20 cellular contexts compared by ENCODE assay signal in the genomic region with DNA sequence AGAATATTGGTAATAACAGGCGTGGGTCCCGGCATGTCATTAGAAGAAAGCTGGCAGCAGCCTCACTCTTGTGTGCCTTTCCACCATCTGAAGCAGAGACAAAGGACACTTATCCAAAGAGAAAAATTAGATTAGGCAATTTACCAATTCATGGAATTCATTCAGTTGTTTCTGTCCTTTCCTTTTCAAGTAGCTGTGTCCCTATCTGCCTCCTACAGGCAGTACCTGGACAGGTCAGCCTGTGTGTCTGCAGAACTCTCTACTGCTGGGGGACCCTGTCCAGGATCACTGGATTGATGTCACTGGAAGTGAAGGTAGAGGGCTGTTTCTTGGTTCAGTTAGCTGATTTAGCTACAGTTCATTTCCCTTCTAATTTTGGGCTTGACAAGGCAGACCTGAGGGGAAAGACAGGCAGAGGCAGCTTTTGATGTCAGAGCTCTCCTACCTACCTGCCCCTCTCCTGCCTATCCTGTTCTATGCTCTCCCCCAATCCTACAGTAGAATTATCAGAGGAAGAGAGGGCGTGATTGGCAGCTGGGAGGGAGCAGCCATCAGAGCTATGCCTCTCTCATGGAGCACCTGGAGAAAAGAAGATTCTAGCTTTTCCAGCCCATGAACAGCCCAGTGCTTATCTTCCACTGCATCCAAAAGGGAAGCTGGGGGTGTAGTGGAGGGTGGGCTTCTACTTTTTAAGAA. TPM values are rescaled to one million over a fixed set of nuclear protein-coding genes. Genes with fewer than 3 reads are reported as not detected.
DNase-seq lines count a peak whose midpoint lies in the region; ATAC-seq, FAIRE-seq and TF ChIP-seq lines count a peak whose summit lies in the region.
"Had no signal": no experiment of that assay in that cellular context is flagged by ENCODE, and none has a peak within 500 bp of the region (broad histone marks: within the 10 kb centered on the region; RNA-seq: fewer than 3 reads in every experiment).

No MANE protein-coding gene starts in this region.

- H3K27me3 Mint-ChIP-seq in natural killer cell treated with Interleukin-12 subunit alpha and Interleukin-12 subunit beta and Interleukin-15 and Interleukin-18, amount 100 ng/mL, for 72 hours = peaks cover 23 to 28% of the 10 kb centered on the region in 2 donors

- no peaks in the 10 kb centered on the region for H3K9me2 ChIP-seq in neural cell (ENCODE audit: insufficient read depth, low read length)

- H3K27me3 ChIP-seq in A673 (replicated peaks; ENCODE audit: insufficient read depth, low read depth, low read length, poor library complexity) (no peaks in the 10 kb centered on the region), K562 (ENCODE audit: control insufficient read depth in 2 of 2, insufficient read depth in 2 of 2, low read length in 2 of 2) (peaks cover 0 to 9% of the 10 kb centered on the region in 2 experiments; a peak in 1 of 5 replicates), neural cell (ENCODE audit: insufficient read depth, low read depth, low read length) (no peaks in the 10 kb centered on the region), SJCRH30 (no peaks in the 10 kb centered on the region)
- H3K27me3 ChIP-seq: SJSA1 had no signal

- FAIRE-seq in K562 (lab: Jason Lieb, UNC) (peak; percentile 6), RCC 7860 (lab: Jason Lieb, UNC) (no peak)
- FAIRE-seq: G401.6, HepG2 had no signal

- peak; percentile 36; the same call in 1 of the 2 replicates for TF ChIP-seq CTCF in A673 (conservative IDR thresholded peaks at IDR 0.05; ENCODE audit: low read depth, low read length)
- no peak; a peak in 1 of 6 replicates for TF ChIP-seq CTCF in K562 (IDR thresholded peaks at IDR 0.05 in 2 of 3, conservative IDR thresholded peaks at IDR 0.05 in 1 of 3; ENCODE audit: insufficient read depth in 2 of 3, low read depth in 1 of 3, low read length in 3 of 3)
- peak; percentile 29 for TF ChIP-seq CTCF in neural cell (IDR thresholded peaks at IDR 0.05; ENCODE audit: poor library complexity, severe bottlenecking)

- H2AFZ ChIP-seq in K562 (ENCODE audit: low read depth, low read length) (no peak overlapping the region), neural cell (ENCODE audit: low read depth, low read length) (no peak overlapping the region)

- no peak for TF ChIP-seq EP300 in K562 (IDR thresholded peaks at IDR 0.05; ENCODE audit: low read length)
- TF ChIP-seq EP300 in neural cell (conservative IDR thresholded peaks at IDR 0.05; ENCODE audit: poor library complexity, severe bottlenecking) = no peak

- H3K9me3 Mint-ChIP-seq in natural killer cell treated with Interleukin-12 subunit alpha and Interleukin-12 subunit beta and Interleukin-15 and Interleukin-18, amount 100 ng/mL, for 72 hours = no peaks in the 10 kb centered on the region
- H3K9me3 Mint-ChIP-seq: HFFc6 had no signal

- H3K9me1 ChIP-seq in K562 (ENCODE audit: control insufficient read depth, insufficient read depth, low read length) = no peaks in the 10 kb centered on the region

- DNase-seq in A673 (ENCODE audit: low spot score) (no peak), NCI-H2227 treated with DMSO at 0.1 percent for 48 hours (lab: John Stamatoyannopoulos, UW) (peak; percentile 34), K562 (ENCODE audit: extremely low read depth in 1 of 4, low spot score in 3 of 4) (no peak), SJCRH30 (no peak), RCC 7860 (ENCODE audit: low spot score) (no peak)
- no peak for DNase-seq in natural killer cell treated with Interleukin-12 subunit alpha and Interleukin-12 subunit beta and Interleukin-15 and Interleukin-18, amount 100 ng/mL, for 72 hours (ENCODE audit: low spot score)
- DNase-seq: H7, HFFc6, KG1, NCI-H1092 treated with DMSO at 0.1 percent for 48 hours, NCI-H2029 treated with DMSO at 0.1 percent for 48 hours, NCI-H526 had no signal

- BruUV-seq in A673 (replicated peaks; lab: Mats Ljungman, UMichigan) (no TSS peak), K562 (replicated peaks; lab: Mats Ljungman, UMichigan) (no TSS peak)

- ATAC-seq in K562 (peak; percentile 69; the same call in 2 of the 3 replicates), GM18519 (IDR thresholded peaks at IDR 0.05; ENCODE audit: low FRiP score, unreplicated experiment) (no peak)
- no peak for ATAC-seq in natural killer cell treated with Interleukin-12 subunit alpha and Interleukin-12 subunit beta and Interleukin-15 and Interleukin-18, amount 100 ng/mL, for 72 hours
- ATAC-seq: HepG2, Panc1 had no signal

- no peak overlapping the region for H3K9ac ChIP-seq in K562 (ENCODE audit: insufficient read depth in 1 of 2, low read depth in 2 of 2, low read length in 2 of 2)
- peak overlapping the region; percentile 34 for H3K9ac ChIP-seq in neural cell (ENCODE audit: low read length)

- H3K4me1 Mint-ChIP-seq in natural killer cell treated with Interleukin-12 subunit alpha and Interleukin-12 subunit beta and Interleukin-15 and Interleukin-18, amount 100 ng/mL, for 72 hours (ENCODE audit: low read depth in 2 of 2) = no peaks in the 10 kb centered on the region

- TF ChIP-seq POLR2A in K562 (conservative IDR thresholded peaks at IDR 0.05) = no peak

- intact Hi-C loops in A673 (cut with micrococcal nuclease; ENCODE audit: unreplicated experiment) = no loop called here
- intact Hi-C loops in K562 (cut with micrococcal nuclease) = no loop called here

- in situ Hi-C loops in K562 (cut with MboI) = no loop called here

- H3K36me3 ChIP-seq in A673 (ENCODE audit: insufficient read depth, low read length, poor library complexity, severe bottlenecking) (no peaks in the 10 kb centered on the region), K562 (ENCODE audit: control insufficient read depth, insufficient read depth, low read length) (no peaks in the 10 kb centered on the region), neural cell (ENCODE audit: insufficient read depth, low read length) (no peaks in the 10 kb centered on the region), SJCRH30 (no peaks in the 10 kb centered on the region)
- H3K36me3 ChIP-seq: SJSA1 had no signal

- POLR2A ChIA-PET in A673 (lab: Charles Lee; ENCODE audit: low non-redundant PET) (no interaction called here), K562 (lab: Yijun Ruan, JAX) (interaction anchor here (1.1 to 1.3 kb wide), 2 partner anchors 12 kb away, joined by 5 to 6 read pairs; no protein-coding TSS in a partner anchor)

- H3F3A ChIP-seq in neural cell (ENCODE audit: insufficient read depth, low read length, poor library complexity, severe bottlenecking) = no peaks in the 10 kb centered on the region

- TF ChIP-seq RAD21 in K562 (CRISPR knock-in tag; conservative IDR thresholded peaks at IDR 0.05 in 1 of 2, IDR thresholded peaks at IDR 0.05 in 1 of 2) (no peak), neural cell (conservative IDR thresholded peaks at IDR 0.05) (no peak)

- H4K20me1 ChIP-seq in K562 (replicated peaks; ENCODE audit: control insufficient read depth, insufficient read depth, low read length) (peaks cover 5% of the 10 kb centered on the region; the same call in 1 of the 2 replicates), neural cell (ENCODE audit: insufficient read depth) (no peaks in the 10 kb centered on the region)

- H3K4me1 ChIP-seq in A673 (ENCODE audit: insufficient read depth, low read length, poor library complexity, severe bottlenecking) (peaks cover 7% of the 10 kb centered on the region), K562 (replicated peaks in 1 of 2; ENCODE audit: control insufficient read depth in 2 of 2, insufficient read depth in 2 of 2, low read length in 2 of 2) (no peaks in the 10 kb centered on the region), SJCRH30 (no peaks in the 10 kb centered on the region)
- H3K4me1 ChIP-seq: SJSA1 had no signal

- H3K4me3 Mint-ChIP-seq in natural killer cell treated with Interleukin-12 subunit alpha and Interleukin-12 subunit beta and Interleukin-15 and Interleukin-18, amount 100 ng/mL, for 72 hours = no peak overlapping the region
- H3K4me3 Mint-ChIP-seq: CD14-positive monocyte, HFFc6 had no signal

- H3K9me3 ChIP-seq in A673 (ENCODE audit: low read depth, low read length, poor library complexity, severe bottlenecking) (no peaks in the 10 kb centered on the region), K562 (replicated peaks; ENCODE audit: control insufficient read depth, insufficient read depth, low read depth, low read length) (no peaks in the 10 kb centered on the region), neural cell (ENCODE audit: low read length) (no peaks in the 10 kb centered on the region), SJCRH30 (replicated peaks) (no peaks in the 10 kb centered on the region)
- H3K9me3 ChIP-seq: SJSA1 had no signal

- H3K79me2 ChIP-seq in K562 (ENCODE audit: control insufficient read depth, insufficient read depth, low read length) = no peaks in the 10 kb centered on the region
- no peaks in the 10 kb centered on the region for H3K79me2 ChIP-seq in neural cell (replicated peaks; ENCODE audit: insufficient read depth, low read length)

- no peak overlapping the region for H3K4me3 ChIP-seq in A673 (ENCODE audit: low read depth, low read length, poor library complexity, severe bottlenecking)
- H3K4me3 ChIP-seq in K562 = no peak overlapping the region
- H3K4me3 ChIP-seq in neural cell (ENCODE audit: low read length) = no peak overlapping the region
- H3K4me3 ChIP-seq in SJCRH30 = no peak overlapping the region
- H3K4me3 ChIP-seq: SJSA1 had no signal

- no peak overlapping the region for H3K27ac ChIP-seq in A673 (ENCODE audit: low read depth, low read length, poor library complexity, severe bottlenecking)
- H3K27ac ChIP-seq in K562 (ENCODE audit: extremely low read depth, low read depth, low read length) = no peak overlapping the region
- H3K27ac ChIP-seq in neural cell (ENCODE audit: low read length) = peak overlapping the region; percentile 63
- H3K27ac ChIP-seq in SJCRH30 = no peak overlapping the region
- H3K27ac ChIP-seq: HL-60, SJSA1 had no signal

- CTCF ChIA-PET in A673 (lab: Charles Lee) (interaction anchor here (1.0 kb wide), 1 partner anchor 14 kb away, joined by 4 read pairs; no protein-coding TSS in a partner anchor), K562 (lab: Yijun Ruan, JAX; ENCODE audit: low intra/inter-chr PET ratio) (no interaction called here)

- 2% methylated on average over 3 of the region's 3 CpGs for WGBS in K562 (ENCODE audit: insufficient coverage, low coverage, missing lambda C conversion rate)

- no peaks in the 10 kb centered on the region for H3K36me3 Mint-ChIP-seq in natural killer cell treated with Interleukin-12 subunit alpha and Interleukin-12 subunit beta and Interleukin-15 and Interleukin-18, amount 100 ng/mL, for 72 hours
- H3K36me3 Mint-ChIP-seq: CD14-positive monocyte had no signal

- H3K27ac Mint-ChIP-seq in natural killer cell treated with Interleukin-12 subunit alpha and Interleukin-12 subunit beta and Interleukin-15 and Interleukin-18, amount 100 ng/mL, for 72 hours = no peak overlapping the region
- H3K27ac Mint-ChIP-seq: CD14-positive monocyte, HFFc6 had no signal

- H3K4me2 ChIP-seq in K562 (ENCODE audit: insufficient read depth, low read length) (no peak overlapping the region), neural cell (ENCODE audit: low read length) (no peak overlapping the region)

RNA-seq across cellular contexts. Expression of gene CCDC90B, which starts 20.4 kb away (rescaled TPM):
- 51.2 and 51.6 TPM in 2 replicates for total RNA-seq in A673 (2021)
- total RNA-seq in K562 (2011; cell fraction: chromatin; rRNA removed; ENCODE audit: low replicate concordance) = 17.5 and 35.0 TPM in 2 replicates
- total RNA-seq in K562 (2011; cell fraction: nucleolus; rRNA removed) = 17.8 and 19.7 TPM in 2 replicates
- total RNA-seq in K562 (2011; cell fraction: nucleoplasm; rRNA removed) = 24.1 and 28.1 TPM in 2 replicates
- 38.1 and 42.6 TPM in 2 replicates for total RNA-seq in K562 (2014; rRNA removed)
- total RNA-seq in K562 (2014; rRNA removed; fragmentation: Illumina TruSeq; extraction: Trizol) = 51.8 and 54.6 TPM in 2 replicates
- total RNA-seq in K562 (2015; rRNA removed; fragmentation: Illumina TruSeq; extraction: Trizol) = 51.7 and 58.6 TPM in 2 replicates
- total RNA-seq in K562 (2021) = 26.6 and 31.1 TPM in 2 replicates
- 30.3 and 37.9 TPM in 2 replicates for polyA plus RNA-seq in K562 (2011; rRNA removed)
- 13.7 and 18.2 TPM in 2 replicates for polyA plus RNA-seq in K562 (2011; cell fraction: cytosol; rRNA removed)
- polyA plus RNA-seq in K562 (2011; cell fraction: nucleus; rRNA removed) = 16.9 and 21.4 TPM in 2 replicates
- polyA plus RNA-seq in K562 (2012) = 37.4 and 46.9 TPM in 2 replicates
- polyA plus RNA-seq in K562 (2014; fragmentation: Illumina TruSeq; extraction: Trizol) = 44.8 and 50.5 TPM in 2 replicates
- 10 to 100 TPM; 60.6 to 63.6 TPM for polyA plus RNA-seq in K562 (2014; fragmentation: Nextera tagmentation; extraction: Ambion mirVana)
- polyA plus RNA-seq in K562 (2014; rRNA removed) = 41.5 and 57.0 TPM in 2 replicates
- polyA minus RNA-seq in K562 (2011; rRNA and poly(A)+ RNA removed) = 36.2 and 39.7 TPM in 2 replicates
- 13.9 and 14.4 TPM in 2 replicates for polyA minus RNA-seq in K562 (2011; cell fraction: cytosol; rRNA and poly(A)+ RNA removed)
- polyA minus RNA-seq in K562 (2011; cell fraction: nucleus; rRNA and poly(A)+ RNA removed) = 30.0 and 37.3 TPM in 2 replicates
- 351 and 358 TPM in 2 replicates for polyA plus RNA-seq in neural cell
- polyA minus RNA-seq in neural cell = 233 and 249 TPM in 2 replicates
- 10 to 100 TPM; 25.3 to 32.6 TPM for total RNA-seq in natural killer cell treated with Interleukin-12 subunit alpha and Interleukin-12 subunit beta and Interleukin-15 and Interleukin-18, amount 100 ng/mL, for 72 hours
- 103 and 107 TPM in 2 replicates for total RNA-seq in SJCRH30 (2014; rRNA removed; shearing (Covaris generic))

Comparison
In these comparisons a context has a peak if more than half of its experiments do, and no peak if none do; other contexts are left out.
1. CTCF ChIP-seq: peak in A673 (single experiment) and neural cell (single experiment); none in K562 (0 of 3).